8 cellular contexts compared by ENCODE assay signal in genomic region chr15:48810414-48811324, GRCh38. TPM values are rescaled to one million over a fixed set of nuclear protein-coding genes. Genes with fewer than 3 reads are reported as not detected.
A peak's percentile ranks its signal among the peaks of the same experiment; 100 is the strongest.
DNase-seq lines count a peak whose midpoint lies in the region; ATAC-seq, FAIRE-seq and TF ChIP-seq lines count a peak whose summit lies in the region.

Gene CEP152, minus strand, starts transcription at chr15:48811069. Its CDS starts 5,420 bp downstream, at chr15:48805649.

- peak; percentile 98 to 99 for DNase-seq in Caco-2
- peak; percentile 94 for DNase-seq in HTR-8/SVneo (ENCODE audit: insufficient read length, low spot score)
- peak; percentile 99 for DNase-seq in NOMO-1 treated with DMSO at 0.1 percent for 48 hours (lab: John Stamatoyannopoulos, UW; ENCODE audit: unreplicated experiment)
- DNase-seq in effector memory CD8-positive, alpha-beta T cell: peak; percentile 96 to 98 (median 97)
- peak; percentile 95 to 96 for DNase-seq in memory B cell (ENCODE audit: low spot score in 2 of 2)
- peak; percentile 96 for DNase-seq in stimulated activated CD8-positive, alpha-beta memory T cell treated with anti-CD3 and anti-CD28 coated beads, Interleukin-12 subunit alpha, Interleukin-12 subunit beta, amount 100 ng/mL, for 1 hour (ENCODE audit: low read depth)

- H3K9me3 ChIP-seq in Caco-2: no peaks in the 10 kb centered on the region

- peak within 1 kb of the TSS; percentile 69 for H3K4me3 ChIP-seq in Caco-2 (ENCODE audit: low read depth, low read length)

- H3K27me3 Mint-ChIP-seq in Caco-2 (ENCODE audit: insufficient read depth, unreplicated experiment): peaks cover 3% of the 10 kb centered on the region
- peaks cover 6 to 20% of the 10 kb centered on the region in 2 donors for H3K27me3 Mint-ChIP-seq in effector memory CD8-positive, alpha-beta T cell
- peaks cover 4% of the 10 kb centered on the region for H3K27me3 Mint-ChIP-seq in memory B cell

- FAIRE-seq in HTR-8/SVneo (lab: Jason Lieb, UNC): peak; percentile 94

- H3K9me3 Mint-ChIP-seq in Caco-2 (ENCODE audit: unreplicated experiment): no peaks in the 10 kb centered on the region
- H3K9me3 Mint-ChIP-seq in effector memory CD8-positive, alpha-beta T cell: no peaks in the 10 kb centered on the region
- H3K9me3 Mint-ChIP-seq in memory B cell: no peaks in the 10 kb centered on the region

- H3K36me3 Mint-ChIP-seq in Caco-2 (ENCODE audit: insufficient read depth, unreplicated experiment): peaks cover 9% of the 10 kb centered on the region
- H3K36me3 Mint-ChIP-seq in effector memory CD8-positive, alpha-beta T cell (ENCODE audit: insufficient read depth): peaks cover 6% of the 10 kb centered on the region
- no peaks in the 10 kb centered on the region for H3K36me3 Mint-ChIP-seq in memory B cell

- H3K4me3 Mint-ChIP-seq in Caco-2 (ENCODE audit: unreplicated experiment): peak within 1 kb of the TSS; percentile 80
- peak within 1 kb of the TSS; percentile 94 to 98 for H3K4me3 Mint-ChIP-seq in effector memory CD8-positive, alpha-beta T cell
- H3K4me3 Mint-ChIP-seq in memory B cell: peak within 1 kb of the TSS; percentile 96

- ATAC-seq in GM21381 (IDR thresholded peaks at IDR 0.05; ENCODE audit: unreplicated experiment): peak; percentile 96
- ATAC-seq in effector memory CD8-positive, alpha-beta T cell (replicated peaks): peak; percentile 90
- ATAC-seq in memory B cell (ENCODE audit: low read depth): peak; percentile 92

- TSS peak; percentile 43 for BruUV-seq in Caco-2 (replicated peaks; lab: Mats Ljungman, UMichigan)

- CTCF ChIA-PET in Caco-2 (lab: Charles Lee): interaction anchor here (0.7 to 1.3 kb wide), 8 partner anchors 8 to 474 kb away, joined by 3 to 10 read pairs (median 4); no protein-coding TSS in a partner anchor
- CTCF ChIA-PET in activated CD8-positive, alpha-beta memory T cell treated with anti-CD3 and anti-CD28 coated beads for 36 hours (lab: Charles Lee): interaction anchor here (0.9 to 1.1 kb wide), 3 partner anchors 9 to 335 kb away, joined by 3 to 4 read pairs (median 4); no protein-coding TSS in a partner anchor

- no peaks in the 10 kb centered on the region for H3K36me3 ChIP-seq in Caco-2 (ENCODE audit: control insufficient read depth, insufficient read depth, low read length)

- no peaks in the 10 kb centered on the region for H3K27me3 ChIP-seq in Caco-2 (replicated peaks; ENCODE audit: control insufficient read depth, insufficient read depth, low read length)

- no peak for TF ChIP-seq CTCF in Caco-2 (IDR thresholded peaks at IDR 0.05; ENCODE audit: insufficient read depth in 1 of 2, low read depth in 1 of 2, low read length in 1 of 2, severe bottlenecking in 1 of 2, unreplicated experiment in 1 of 2)

- H3K27ac Mint-ChIP-seq in Caco-2 (ENCODE audit: unreplicated experiment) (peak within 1 kb of the TSS; percentile 96), memory B cell (peak within 1 kb of the TSS; percentile 84)
- H3K27ac Mint-ChIP-seq in effector memory CD8-positive, alpha-beta T cell: peak within 1 kb of the TSS; percentile 89 to 92

- H3K4me1 Mint-ChIP-seq in Caco-2 (ENCODE audit: low read depth, unreplicated experiment) (peaks cover 19% of the 10 kb centered on the region), memory B cell (peaks cover 26% of the 10 kb centered on the region)
- H3K4me1 Mint-ChIP-seq in effector memory CD8-positive, alpha-beta T cell (ENCODE audit: low read depth in 2 of 2): peaks cover 22 to 34% of the 10 kb centered on the region in 2 donors

- POLR2A ChIA-PET in Caco-2 (lab: Charles Lee): interaction anchor here (0.5 to 1.2 kb wide), 7 partner anchors 10 to 235 kb away, joined by 3 to 5 read pairs (median 4); partner anchors contain the start of genes EID1 and SECISBP2L
- POLR2A ChIA-PET in activated CD8-positive, alpha-beta memory T cell treated with anti-CD3 and anti-CD28 coated beads for 36 hours (lab: Charles Lee): interaction anchor here (0.6 to 1.7 kb wide), 6 partner anchors 67 to 842 kb away, joined by 3 to 10 read pairs (median 3); partner anchors contain the start of genes COPS2 and EID1

- 0 out of 2 replicates have a peak, but pooled peaks cover 6% of the 10 kb centered on the region for H3K4me1 ChIP-seq in Caco-2

- intact Hi-C loops in Caco-2 (cut with micrococcal nuclease; ENCODE audit: unreplicated experiment): loop anchor here (1.0 to 10.0 kb wide), 3 partner anchors 47 to 456 kb away; partner anchors contain the start of gene EID1

RNA-seq across cellular contexts. Expression of gene CEP152, which starts in this region (rescaled TPM):
- total RNA-seq in Caco-2 (2022): 14.2 and 16.5 TPM in 2 replicates
- 10 to 100 TPM; 23.2 to 23.9 TPM for total RNA-seq in activated CD8-positive, alpha-beta memory T cell treated with anti-CD3 and anti-CD28 coated beads for 36 hours

Comparison
In these comparisons a context has a peak if more than half of its experiments do, and no peak if none do; other contexts are left out.
1. Peak in every context shown above with its lines: DNase-seq, ATAC-seq and H3K4me3 ChIP-seq.